In the genomic region with DNA sequence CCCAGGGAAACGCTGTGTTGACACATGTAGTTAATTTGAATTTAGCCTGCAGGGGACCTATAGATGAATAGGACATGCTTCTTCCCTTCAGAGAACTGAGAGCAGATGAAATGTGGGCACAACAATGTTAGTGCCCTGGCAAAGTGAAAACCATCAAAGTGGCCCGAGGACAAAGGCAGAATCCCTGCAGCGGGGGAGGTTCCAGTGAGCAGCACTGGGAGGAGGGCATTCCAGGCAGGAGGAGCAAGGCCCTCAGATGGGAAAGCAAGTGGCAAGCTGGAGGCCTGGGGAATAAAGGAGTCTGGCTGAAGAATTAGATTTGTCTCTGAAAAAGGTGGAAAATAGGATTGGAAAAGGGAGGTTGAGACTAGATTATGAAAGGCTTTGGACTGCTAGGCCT, we compare ENCODE assay signal across 19 cellular contexts. TPM values are rescaled to one million over a fixed set of nuclear protein-coding genes. Genes with fewer than 3 reads are reported as not detected.
A peak's percentile ranks its signal among the peaks of the same experiment; 100 is the strongest.
DNase-seq lines count a peak whose midpoint lies in the region; ATAC-seq and TF ChIP-seq lines count a peak whose summit lies in the region.
"Had no signal": no experiment of that assay in that cellular context is flagged by ENCODE, and none has a peak within 500 bp of the region (broad histone marks: within the 10 kb centered on the region; RNA-seq: fewer than 3 reads in every experiment).

No MANE protein-coding gene starts in this region.

- H3K36me3 ChIP-seq in GM23338 (ENCODE audit: insufficient read depth): no peaks in the 10 kb centered on the region; the same call in 1 of the 2 replicates
- H3K36me3 ChIP-seq in neural progenitor cell: no peaks in the 10 kb centered on the region
- H3K36me3 ChIP-seq in thyroid gland: no peaks in the 10 kb centered on the region
- H3K36me3 ChIP-seq in SK-N-SH (replicated peaks in 1 of 2; ENCODE audit: control insufficient read depth in 1 of 2, insufficient read depth in 2 of 2, low read length in 1 of 2): no peaks in the 10 kb centered on the region
- H3K36me3 ChIP-seq: BE2C had no signal

- H3K9me2 ChIP-seq in GM23338 (ENCODE audit: insufficient read depth) (peaks cover 5% of the 10 kb centered on the region), SK-N-SH (no peaks in the 10 kb centered on the region)

- H3K27ac Mint-ChIP-seq in GM23338 (no peak overlapping the region), neural progenitor cell (no peak overlapping the region)
- H3K27ac Mint-ChIP-seq: CD4-positive, alpha-beta memory T cell; HFFc6 had no signal

- CTCF ChIA-PET in SK-N-SH (lab: Yijun Ruan, JAX): no interaction called here

- H3K79me2 ChIP-seq in GM23338 (replicated peaks; ENCODE audit: insufficient read depth) (no peaks in the 10 kb centered on the region), neural progenitor cell (ENCODE audit: low read depth) (no peaks in the 10 kb centered on the region), SK-N-SH (ENCODE audit: insufficient read depth) (no peaks in the 10 kb centered on the region)

- no peak for TF ChIP-seq EP300 in SK-N-SH (IDR thresholded peaks at IDR 0.05; ENCODE audit: borderline replicate concordance in 1 of 2, low read depth in 1 of 2, low read length in 1 of 2)

- H3K9me3 ChIP-seq in neural progenitor cell (ENCODE audit: low read depth) (no peaks in the 10 kb centered on the region), thyroid gland (no peaks in the 10 kb centered on the region), SK-N-SH (no peaks in the 10 kb centered on the region)
- H3K9me3 ChIP-seq: A549, BE2C had no signal

- H3K27ac ChIP-seq in GM23338 (ENCODE audit: low read depth): no peak overlapping the region
- H3K27ac ChIP-seq in neural progenitor cell: no peak overlapping the region
- no peak overlapping the region for H3K27ac ChIP-seq in thyroid gland
- no peak overlapping the region for H3K27ac ChIP-seq in SK-N-SH (ENCODE audit: low read depth in 2 of 2, low read length in 1 of 2)
- H3K27ac ChIP-seq: A549, C4-2B had no signal

- H4K20me1 ChIP-seq in GM23338 (replicated peaks; ENCODE audit: insufficient read depth) (no peaks in the 10 kb centered on the region), neural progenitor cell (ENCODE audit: low read depth) (no peaks in the 10 kb centered on the region), SK-N-SH (ENCODE audit: insufficient read depth) (no peaks in the 10 kb centered on the region)

- no peaks in the 10 kb centered on the region for H3K9me3 Mint-ChIP-seq in GM23338
- H3K9me3 Mint-ChIP-seq in neural progenitor cell: no peaks in the 10 kb centered on the region
- H3K9me3 Mint-ChIP-seq: CD4-positive, alpha-beta memory T cell had no signal

- H3K4me1 ChIP-seq in GM23338 (ENCODE audit: insufficient read depth): peaks cover 9% of the 10 kb centered on the region; the same call in 1 of the 2 replicates
- H3K4me1 ChIP-seq in neural progenitor cell: peaks cover 6% of the 10 kb centered on the region
- H3K4me1 ChIP-seq in thyroid gland: no peaks in the 10 kb centered on the region
- no peaks in the 10 kb centered on the region for H3K4me1 ChIP-seq in SK-N-SH (ENCODE audit: control insufficient read depth in 1 of 2, insufficient read depth in 2 of 2, low read depth in 1 of 2, low read length in 1 of 2)
- H3K4me1 ChIP-seq: A549, BE2C had no signal

- H3K4me3 Mint-ChIP-seq in GM23338: no peak overlapping the region
- no peak overlapping the region for H3K4me3 Mint-ChIP-seq in neural progenitor cell
- H3K4me3 Mint-ChIP-seq: CD4-positive, alpha-beta memory T cell; HFFc6 had no signal

- POLR2A ChIA-PET in SK-N-SH (lab: Yijun Ruan, JAX): no interaction called here

- H3K27me3 Mint-ChIP-seq in GM23338 (ENCODE audit: insufficient read depth, low read depth, poor library complexity) (peaks cover 3% of the 10 kb centered on the region), neural progenitor cell (ENCODE audit: insufficient read depth, low read depth) (peaks cover 2% of the 10 kb centered on the region)

- intact Hi-C loops in thyroid gland (cut with DNase I): no loop called here

- WGBS in thyroid gland, 2 donors: 45 to 50% methylated on average over 3 of the region's 3 CpGs
- WGBS in SK-N-SH (ENCODE audit: low lambda C conversion rate): 24% methylated on average over 3 of the region's 3 CpGs

- TF ChIP-seq CTCF in GM23338 (conservative IDR thresholded peaks at IDR 0.05; ENCODE audit: low read depth in 2 of 2): no peak
- TF ChIP-seq CTCF in neural progenitor cell (IDR thresholded peaks at IDR 0.05): no peak
- no peak for TF ChIP-seq CTCF in thyroid gland (IDR thresholded peaks at IDR 0.05)
- TF ChIP-seq CTCF in SK-N-SH (IDR thresholded peaks at IDR 0.05): no peak

- H2AFZ ChIP-seq in GM23338: no peak overlapping the region
- peak overlapping the region; percentile 79 for H2AFZ ChIP-seq in neural progenitor cell (replicated peaks)
- no peak overlapping the region for H2AFZ ChIP-seq in SK-N-SH (ENCODE audit: low read depth)

- no peak for TF ChIP-seq RAD21 in SK-N-SH (IDR thresholded peaks at IDR 0.05; ENCODE audit: low read length)

- H3F3A ChIP-seq in GM23338 (replicated peaks; ENCODE audit: low read depth) (no peaks in the 10 kb centered on the region), neural progenitor cell (ENCODE audit: low read depth) (peaks cover 4% of the 10 kb centered on the region), SK-N-SH (replicated peaks; ENCODE audit: insufficient read depth) (no peaks in the 10 kb centered on the region)

- H3K36me3 Mint-ChIP-seq in GM23338 (ENCODE audit: low read depth) (peaks cover 5% of the 10 kb centered on the region; the same call in 1 of the 3 replicates), neural progenitor cell (no peaks in the 10 kb centered on the region)
- H3K36me3 Mint-ChIP-seq: CD4-positive, alpha-beta memory T cell had no signal

- peak; percentile 90 for ATAC-seq in GM23338
- ATAC-seq in GM21381 (IDR thresholded peaks at IDR 0.05; ENCODE audit: unreplicated experiment): no peak
- ATAC-seq: A549, HepG2 had no signal

- H3K4me3 ChIP-seq in GM23338: no peak overlapping the region
- H3K4me3 ChIP-seq in neural progenitor cell: no peak overlapping the region
- no peak overlapping the region for H3K4me3 ChIP-seq in thyroid gland (replicated peaks in 1 of 3)
- H3K4me3 ChIP-seq in SK-N-SH (ENCODE audit: low read depth in 2 of 2, low read length in 1 of 2): no peak overlapping the region
- H3K4me3 ChIP-seq: A549 had no signal

- peak; percentile 28 for DNase-seq in GM23338 (ENCODE audit: low spot score)
- peak; percentile 3 for DNase-seq in NCI-H2227 treated with DMSO at 0.1 percent for 48 hours (lab: John Stamatoyannopoulos, UW)
- peak; percentile 9 for DNase-seq in RPMI7951 (ENCODE audit: low read depth)
- DNase-seq in neural progenitor cell (ENCODE audit: low spot score): peak; percentile 9
- DNase-seq in thyroid gland: no peak
- no peak for DNase-seq in SK-N-SH
- DNase-seq: BE2C; CD4-positive, alpha-beta memory T cell; DMS153; DMS79 treated with DMSO at 0.1 percent for 48 hours; EL; GDM1; GOT3; HCEC 1CT; HFFc6 had no signal

- TF ChIP-seq POLR2A in thyroid gland (IDR thresholded peaks at IDR 0.05): no peak

- H3K27me3 ChIP-seq in GM23338 (ENCODE audit: insufficient read depth): no peaks in the 10 kb centered on the region
- no peaks in the 10 kb centered on the region for H3K27me3 ChIP-seq in neural progenitor cell
- H3K27me3 ChIP-seq in thyroid gland: no peaks in the 10 kb centered on the region
- no peaks in the 10 kb centered on the region for H3K27me3 ChIP-seq in SK-N-SH (ENCODE audit: insufficient read depth)
- H3K27me3 ChIP-seq: BE2C had no signal

- H3K9ac ChIP-seq in neural progenitor cell (no peak overlapping the region), SK-N-SH (no peak overlapping the region)

- H3K4me1 Mint-ChIP-seq in GM23338: no peaks in the 10 kb centered on the region
- H3K4me1 Mint-ChIP-seq in neural progenitor cell: no peaks in the 10 kb centered on the region
- H3K4me1 Mint-ChIP-seq: CD4-positive, alpha-beta memory T cell had no signal

- no peak overlapping the region for H3K4me2 ChIP-seq in GM23338
- H3K4me2 ChIP-seq in neural progenitor cell: no peak overlapping the region
- H3K4me2 ChIP-seq in SK-N-SH: no peak overlapping the region
- H3K4me2 ChIP-seq: A549 had no signal

TF ChIP-seq in GM23338, 12 proteins besides CTCF, POLR2A, EP300 and RAD21 (continues in another document):
- TF ChIP-seq EZH2 (IDR thresholded peaks at IDR 0.05; ENCODE audit: low read depth, unreplicated experiment): no peak
- TF ChIP-seq STAT1 (IDR thresholded peaks at IDR 0.05; ENCODE audit: unreplicated experiment): no peak
- no peak for TF ChIP-seq JUNB (IDR thresholded peaks at IDR 0.05; ENCODE audit: unreplicated experiment)

TF ChIP-seq in SK-N-SH, 30 proteins besides CTCF, POLR2A, EP300 and RAD21 (continues in another document):
- no peak for TF ChIP-seq SMC3 (IDR thresholded peaks at IDR 0.05; ENCODE audit: low read depth, low read length)
- no peak for TF ChIP-seq GATA2 (CRISPR knock-in tag; IDR thresholded peaks at IDR 0.05)
- TF ChIP-seq FOXJ3 (CRISPR knock-in tag; IDR thresholded peaks at IDR 0.05): no peak
- TF ChIP-seq POLR2AphosphoS5 (IDR thresholded peaks at IDR 0.05; ENCODE audit: low read depth, low read length): no peak
- TF ChIP-seq SIN3A (IDR thresholded peaks at IDR 0.05; ENCODE audit: borderline replicate concordance, low read depth, low read length): no peak

RNA-seq across cellular contexts. Expression of gene C1orf94, which starts 37.3 kb away (rescaled TPM):
- total RNA-seq in GM23338 (2014; rRNA removed; shearing (Covaris generic)): 4.9 and 5.3 TPM in 2 replicates
- polyA plus RNA-seq in GM23338 (2016; fragmentation: Nextera tagmentation; extraction: Ambion mirVana): 4.3 and 4.9 TPM in 2 replicates
- 0.36 and 0.68 TPM in 2 replicates for total RNA-seq in RPMI7951 (2014; rRNA removed; shearing (Covaris generic))
- total RNA-seq in neural progenitor cell (ENCODE audit: low replicate concordance): 0.19 and 0.37 TPM in 2 replicates
- total RNA-seq in thyroid gland: not detected
- polyA plus RNA-seq in SK-N-SH (2012; rRNA removed): not detected in 2 replicates
- polyA plus RNA-seq in SK-N-SH (2012; cell fraction: cytosol; rRNA removed): not detected in 2 replicates
- not detected in 2 replicates for polyA plus RNA-seq in SK-N-SH (2012; cell fraction: nucleus; rRNA removed)
- total RNA-seq: CD4-positive, alpha-beta memory T cell; HepG2; HFFc6 had no signal
- polyA plus RNA-seq: A549; CD4-positive, alpha-beta memory T cell; HepG2 had no signal

RNA-seq across cellular contexts. Expression of gene CSMD2, which starts 48.9 kb away (rescaled TPM):
- 16.6 and 18.8 TPM in 2 replicates for total RNA-seq in GM23338 (2014; rRNA removed; shearing (Covaris generic))
- polyA plus RNA-seq in GM23338 (2016; fragmentation: Nextera tagmentation; extraction: Ambion mirVana): 4.7 and 5.3 TPM in 2 replicates
- total RNA-seq in RPMI7951 (2014; rRNA removed; shearing (Covaris generic)): 0.59 and 1.1 TPM in 2 replicates
- total RNA-seq in neural progenitor cell (ENCODE audit: low replicate concordance): 2.6 and 3.5 TPM in 2 replicates
- under 1 TPM in 3 of 4 donors, not detected in 1; 0.10 to 0.45 (median 0.13) TPM for total RNA-seq in thyroid gland
- polyA plus RNA-seq in SK-N-SH (2012; rRNA removed): 0.02 TPM in 1 of 2 replicates, not detected in the other
- polyA plus RNA-seq in SK-N-SH (2012; cell fraction: cytosol; rRNA removed): under 0.01 and 0.01 TPM in 2 replicates
- 0.08 TPM in 2 replicates for polyA plus RNA-seq in SK-N-SH (2012; cell fraction: nucleus; rRNA removed)
- total RNA-seq: CD4-positive, alpha-beta memory T cell; HepG2 had no signal
- polyA plus RNA-seq: A549; CD4-positive, alpha-beta memory T cell; HepG2 had no signal

Comparison
In these comparisons a context has a peak if more than half of its experiments do, and no peak if none do; other contexts are left out.
1. DNase-seq: peak in GM23338 (single experiment), NCI-H2227 treated with DMSO at 0.1 percent for 48 hours (single experiment), RPMI7951 (single experiment) and neural progenitor cell (single experiment); none in thyroid gland (0 of 2) and SK-N-SH (single experiment).